In the genomic region with DNA sequence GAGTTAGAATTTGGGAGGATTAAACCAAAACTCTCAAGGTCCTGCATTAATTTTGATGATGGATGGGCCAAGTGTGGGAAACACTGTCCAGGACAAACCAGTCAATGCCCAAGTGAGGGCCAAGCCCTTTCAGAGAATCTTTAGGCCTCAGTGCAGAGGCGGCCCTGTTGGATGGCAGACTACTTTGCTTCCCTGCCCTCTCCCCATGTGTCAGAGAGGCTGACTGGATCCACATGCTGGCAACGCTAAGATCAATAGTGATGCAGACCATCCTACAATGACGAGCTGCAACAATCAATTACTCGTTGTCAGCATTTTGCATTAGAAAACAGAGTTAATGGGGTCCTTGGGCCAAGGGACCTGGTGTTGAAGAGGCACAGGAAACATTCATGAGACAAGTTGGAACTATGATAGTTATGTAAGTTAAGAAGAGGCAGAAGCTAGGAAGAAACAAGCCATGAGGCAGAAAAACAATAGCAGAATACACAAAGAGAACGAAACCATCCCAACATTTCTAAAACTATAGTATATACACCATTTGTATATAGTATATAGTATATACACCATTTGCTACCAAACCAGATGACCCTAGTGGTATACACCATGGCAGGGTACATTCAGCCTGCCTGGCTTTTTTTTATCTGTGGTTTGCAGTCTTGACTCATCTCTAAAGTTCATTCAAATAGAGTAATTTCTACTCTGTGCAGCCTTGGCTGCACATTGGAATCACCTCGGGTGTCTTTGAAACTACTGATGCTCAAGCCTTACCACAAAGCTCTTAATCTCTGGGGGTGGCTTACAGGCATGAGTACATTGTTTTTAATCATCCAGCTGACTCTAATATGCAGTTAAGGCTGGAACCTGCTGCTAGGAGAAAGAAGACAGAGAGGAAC, we compare ENCODE assay signal across 9 cellular contexts.
A peak's percentile ranks its signal among the peaks of the same experiment; 100 is the strongest.
DNase-seq lines count a peak whose midpoint lies in the region; ATAC-seq lines count a peak whose summit lies in the region.
"Had no signal": no experiment of that assay in that cellular context is flagged by ENCODE, and none has a peak within 500 bp of the region (broad histone marks: within the 10 kb centered on the region; RNA-seq: fewer than 3 reads in every experiment).

No MANE protein-coding gene starts in this region.

- peak; percentile 46 for DNase-seq in kidney tubule cell (ENCODE audit: low spot score)
- DNase-seq in amygdala (lab: John Stamatoyannopoulos, UW) = no peak
- DNase-seq in mucosa of gallbladder (ENCODE audit: low spot score) = no peak
- DNase-seq: NCI-H524 treated with DMSO at 0.1 percent for 48 hours had no signal

- H3K27ac Mint-ChIP-seq in activated T-helper 17 cell treated with anti-CD3 and anti-CD28 coated beads, Interleukin-2, amount 50 U/mL, for 72 hours = no peak overlapping the region
- H3K27ac Mint-ChIP-seq: memory B cell had no signal

- no peak overlapping the region for H3K4me3 Mint-ChIP-seq in activated T-helper 17 cell treated with anti-CD3 and anti-CD28 coated beads, Interleukin-2, amount 50 U/mL, for 72 hours
- H3K4me3 Mint-ChIP-seq: memory B cell had no signal

- H3K27me3 Mint-ChIP-seq in activated T-helper 17 cell treated with anti-CD3 and anti-CD28 coated beads, Interleukin-2, amount 50 U/mL, for 72 hours = no peaks in the 10 kb centered on the region
- H3K27me3 Mint-ChIP-seq: memory B cell had no signal

- no peaks in the 10 kb centered on the region for H3K36me3 Mint-ChIP-seq in activated T-helper 17 cell treated with anti-CD3 and anti-CD28 coated beads, Interleukin-2, amount 50 U/mL, for 72 hours (ENCODE audit: low read depth)
- H3K36me3 Mint-ChIP-seq: memory B cell had no signal

- H3K9me3 Mint-ChIP-seq in activated T-helper 17 cell treated with anti-CD3 and anti-CD28 coated beads, Interleukin-2, amount 50 U/mL, for 72 hours = no peaks in the 10 kb centered on the region
- H3K9me3 Mint-ChIP-seq: memory B cell had no signal

- no peaks in the 10 kb centered on the region for H3K4me1 Mint-ChIP-seq in activated T-helper 17 cell treated with anti-CD3 and anti-CD28 coated beads, Interleukin-2, amount 50 U/mL, for 72 hours
- H3K4me1 Mint-ChIP-seq: memory B cell had no signal

- ATAC-seq in GM19025 (IDR thresholded peaks at IDR 0.05; ENCODE audit: low read depth, unreplicated experiment) (peak; percentile 72), GM21825 (IDR thresholded peaks at IDR 0.05; ENCODE audit: unreplicated experiment) (peak; percentile 77), HG03442 (IDR thresholded peaks at IDR 0.05; ENCODE audit: unreplicated experiment) (peak; percentile 90)
- ATAC-seq in activated T-helper 17 cell treated with anti-CD3 and anti-CD28 coated beads, Interleukin-2, amount 50 U/mL, for 72 hours (replicated peaks) = no peak
